1 cellular context compared by ENCODE assay signal in the genomic region with DNA sequence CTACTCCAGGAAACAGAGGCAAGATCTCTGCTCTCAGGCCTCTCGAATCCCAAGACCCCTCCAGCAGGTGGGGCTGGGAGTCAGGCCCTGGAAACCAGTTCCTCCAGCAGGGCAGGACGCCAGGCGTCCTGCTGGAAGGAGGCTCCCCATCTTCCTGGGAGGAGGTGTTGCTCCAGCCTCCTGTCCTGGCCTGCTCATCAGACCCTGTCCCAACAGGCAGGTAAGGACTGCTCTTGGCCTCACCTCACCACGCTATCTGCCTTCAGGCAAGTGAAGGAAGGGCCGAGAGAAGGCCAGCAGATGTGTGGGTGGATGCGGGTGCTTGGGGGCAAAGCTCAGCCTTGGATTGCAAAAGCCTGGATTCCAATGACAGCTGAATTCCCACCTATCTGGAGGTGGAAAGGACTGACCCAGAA.
TF ChIP-seq lines count a peak whose summit lies in the region.

No MANE protein-coding gene starts in this region.

TF ChIP-seq in HEK293, 187 proteins besides CTCF, POLR2A, EP300 and RAD21 (continued from another document):
- 0 out of 2 replicates have a peak, but pooled peaks have one; percentile 23 for TF ChIP-seq EGR2 (tag by site-specific recombination; IDR thresholded peaks at IDR 0.05; ENCODE audit: low read depth)
- no peak for TF ChIP-seq ZNF239 (tag by site-specific recombination; IDR thresholded peaks at IDR 0.05)
- TF ChIP-seq, protein P1, sequence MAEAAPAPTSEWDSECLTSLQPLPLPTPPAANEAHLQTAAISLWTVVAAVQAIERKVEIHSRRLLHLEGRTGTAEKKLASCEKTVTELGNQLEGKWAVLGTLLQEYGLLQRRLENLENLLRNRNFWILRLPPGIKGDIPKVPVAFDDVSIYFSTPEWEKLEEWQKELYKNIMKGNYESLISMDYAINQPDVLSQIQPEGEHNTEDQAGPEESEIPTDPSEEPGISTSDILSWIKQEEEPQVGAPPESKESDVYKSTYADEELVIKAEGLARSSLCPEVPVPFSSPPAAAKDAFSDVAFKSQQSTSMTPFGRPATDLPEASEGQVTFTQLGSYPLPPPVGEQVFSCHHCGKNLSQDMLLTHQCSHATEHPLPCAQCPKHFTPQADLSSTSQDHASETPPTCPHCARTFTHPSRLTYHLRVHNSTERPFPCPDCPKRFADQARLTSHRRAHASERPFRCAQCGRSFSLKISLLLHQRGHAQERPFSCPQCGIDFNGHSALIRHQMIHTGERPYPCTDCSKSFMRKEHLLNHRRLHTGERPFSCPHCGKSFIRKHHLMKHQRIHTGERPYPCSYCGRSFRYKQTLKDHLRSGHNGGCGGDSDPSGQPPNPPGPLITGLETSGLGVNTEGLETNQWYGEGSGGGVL (tag by site-specific recombination; IDR thresholded peaks at IDR 0.05): no peak
- TF ChIP-seq ZNF677 (tag by site-specific recombination; IDR thresholded peaks at IDR 0.05): no peak
- TF ChIP-seq GLIS2 (tag by site-specific recombination; IDR thresholded peaks at IDR 0.05): no peak
- TF ChIP-seq, protein P2, sequence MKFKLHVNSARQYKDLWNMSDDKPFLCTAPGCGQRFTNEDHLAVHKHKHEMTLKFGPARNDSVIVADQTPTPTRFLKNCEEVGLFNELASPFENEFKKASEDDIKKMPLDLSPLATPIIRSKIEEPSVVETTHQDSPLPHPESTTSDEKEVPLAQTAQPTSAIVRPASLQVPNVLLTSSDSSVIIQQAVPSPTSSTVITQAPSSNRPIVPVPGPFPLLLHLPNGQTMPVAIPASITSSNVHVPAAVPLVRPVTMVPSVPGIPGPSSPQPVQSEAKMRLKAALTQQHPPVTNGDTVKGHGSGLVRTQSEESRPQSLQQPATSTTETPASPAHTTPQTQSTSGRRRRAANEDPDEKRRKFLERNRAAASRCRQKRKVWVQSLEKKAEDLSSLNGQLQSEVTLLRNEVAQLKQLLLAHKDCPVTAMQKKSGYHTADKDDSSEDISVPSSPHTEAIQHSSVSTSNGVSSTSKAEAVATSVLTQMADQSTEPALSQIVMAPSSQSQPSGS (tag by site-specific recombination; IDR thresholded peaks at IDR 0.05; ENCODE audit: low read depth): no peak
- TF ChIP-seq ZNF394 (tag by site-specific recombination; IDR thresholded peaks at IDR 0.05; ENCODE audit: borderline replicate concordance): no peak
TF ChIP-seq in HEK293: peak in this region for 3.
